ENCODE assay signal across 17 cellular contexts in the genomic region with DNA sequence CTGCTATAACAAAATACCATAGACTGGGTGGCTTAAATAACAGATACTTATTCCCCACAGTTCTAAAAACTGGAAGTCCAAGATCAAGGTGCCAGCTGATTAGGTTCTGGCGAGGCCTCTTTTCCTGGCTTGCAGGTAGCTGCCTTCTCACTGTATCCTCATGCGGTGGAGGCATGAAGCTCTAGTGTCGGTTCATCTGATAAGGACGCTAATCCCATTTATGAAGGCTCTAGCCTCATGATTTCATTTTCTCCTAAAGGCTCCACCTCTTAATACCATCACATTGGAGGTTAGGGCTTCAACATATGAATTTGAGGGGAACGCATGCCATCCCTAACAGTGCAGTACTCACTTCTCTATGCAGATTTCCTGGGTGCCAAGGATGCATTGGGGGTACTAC. TPM values are rescaled to one million over a fixed set of nuclear protein-coding genes. Genes with fewer than 3 reads are reported as not detected.
DNase-seq lines count a peak whose midpoint lies in the region; TF ChIP-seq lines count a peak whose summit lies in the region.
"Had no signal": no experiment of that assay in that cellular context is flagged by ENCODE, and none has a peak within 500 bp of the region (broad histone marks: within the 10 kb centered on the region; RNA-seq: fewer than 3 reads in every experiment).

No MANE protein-coding gene starts in this region.

- H3K4me3 ChIP-seq in BLaER1 (no peak overlapping the region), WERI-Rb-1 (ENCODE audit: low read depth, low read length) (peak overlapping the region; percentile 39)
- H3K4me3 ChIP-seq: GM12878, GM23248, HAP-1 had no signal

- H3K27ac ChIP-seq in BLaER1 (peak overlapping the region; percentile 98), WERI-Rb-1 (peak overlapping the region; percentile 73)
- H3K27ac ChIP-seq: GM23248, KMS-11 had no signal

- H4K20me1 ChIP-seq in BLaER1, result no peaks in the 10 kb centered on the region

- peaks cover 56% of the 10 kb centered on the region for H3K4me1 ChIP-seq in BLaER1
- H3K4me1 ChIP-seq: HAP-1 had no signal

- peak; percentile 96 for DNase-seq in NCI-H82 (lab: John Stamatoyannopoulos, UW)
- DNase-seq in WERI-Rb-1, result peak; percentile 45
- no peak for DNase-seq in neural crest cell (ENCODE audit: low read depth, low spot score)
- no peak for DNase-seq in NCI-H1417 treated with DMSO at 0.1 percent for 48 hours (lab: John Stamatoyannopoulos, UW)
- no peak for DNase-seq in activated gamma-delta T cell treated with Interleukin-2 at 50 U/mL for 16 hours
- no peak for DNase-seq in COLO668 (lab: John Stamatoyannopoulos, UW; ENCODE audit: unreplicated experiment)
- no peak for DNase-seq in SW 1271 (lab: John Stamatoyannopoulos, UW)
- DNase-seq: EL, NCI-H2227 treated with DMSO at 0.1 percent for 48 hours, NCI-H526, Right ventricle myocardium superior had no signal

- H3K27me3 ChIP-seq in BLaER1 (no peaks in the 10 kb centered on the region), WERI-Rb-1 (ENCODE audit: insufficient read depth, low read depth, severe bottlenecking) (no peaks in the 10 kb centered on the region)

- no peaks in the 10 kb centered on the region for H3K36me3 Mint-ChIP-seq in neural crest cell (ENCODE audit: low read depth)
- H3K36me3 Mint-ChIP-seq: CD14-positive monocyte had no signal

- peak overlapping the region; percentile 91 for H3K27ac Mint-ChIP-seq in neural crest cell (ENCODE audit: unreplicated experiment)

- H3K9me3 ChIP-seq in BLaER1 (peaks cover 9% of the 10 kb centered on the region), WERI-Rb-1 (ENCODE audit: severe bottlenecking) (no peaks in the 10 kb centered on the region)
- H3K9me3 ChIP-seq: HAP-1 had no signal

- peak overlapping the region; percentile 84 for H3K4me2 ChIP-seq in BLaER1
- H3K4me2 ChIP-seq: KMS-11 had no signal

- H3K9me3 Mint-ChIP-seq in neural crest cell, result peaks cover 3% of the 10 kb centered on the region

- H3K4me3 Mint-ChIP-seq in neural crest cell, result no peak overlapping the region
- H3K4me3 Mint-ChIP-seq: CD14-positive monocyte had no signal

- H3K27me3 Mint-ChIP-seq in neural crest cell (ENCODE audit: low read depth), result no peaks in the 10 kb centered on the region

- H3K4me1 Mint-ChIP-seq in neural crest cell, result peaks cover 8% of the 10 kb centered on the region

- TF ChIP-seq CTCF in WERI-Rb-1 (IDR thresholded peaks at IDR 0.05; ENCODE audit: low read depth, low read length), result no peak
- no peak for TF ChIP-seq CTCF in neural crest cell (conservative IDR thresholded peaks at IDR 0.05)

- H3K9ac ChIP-seq in BLaER1, result 0 out of 2 replicates have a peak overlapping the region, but pooled peaks have one; percentile 64
- H3K9ac ChIP-seq: GM23248, KMS-11 had no signal

- H3K36me3 ChIP-seq in BLaER1 (no peaks in the 10 kb centered on the region), WERI-Rb-1 (no peaks in the 10 kb centered on the region)
- H3K36me3 ChIP-seq: HAP-1 had no signal

RNA-seq across cellular contexts. Expression of a gene that starts 57.9 kb away (rescaled TPM):
- 30.5 and 31.5 TPM in 2 replicates for total RNA-seq in neural crest cell

Comparison
In these comparisons a context has a peak if more than half of its experiments do, and no peak if none do; other contexts are left out.
1. DNase-seq: peak in NCI-H82 (single experiment) and WERI-Rb-1 (single experiment); none in neural crest cell (single experiment), NCI-H1417 treated with DMSO at 0.1 percent for 48 hours (single experiment), activated gamma-delta T cell treated with Interleukin-2 at 50 U/mL for 16 hours (single experiment), COLO668 (single experiment) and SW 1271 (0 of 2).